Comparison of ENCODE assay signal across 26 cellular contexts in the genomic region with DNA sequence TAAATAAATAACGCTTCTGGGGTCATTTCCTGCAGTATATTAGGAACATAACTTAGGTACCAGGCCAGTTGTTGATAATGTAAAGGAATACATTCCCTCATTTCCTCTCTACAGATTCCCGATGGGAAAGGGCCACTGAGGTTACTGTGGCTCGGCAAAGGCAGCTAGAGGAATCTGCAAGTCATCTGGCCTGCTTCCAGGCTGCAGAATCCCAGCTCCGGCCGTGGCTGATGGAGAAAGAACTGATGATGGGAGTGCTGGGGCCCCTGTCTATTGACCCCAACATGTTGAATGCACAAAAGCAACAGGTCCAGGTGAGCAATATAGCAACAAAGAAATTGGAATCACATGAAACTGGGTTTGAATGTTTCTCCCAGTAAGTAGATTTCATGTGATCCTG.
DNase-seq lines count a peak whose midpoint lies in the region; ATAC-seq, FAIRE-seq and TF ChIP-seq lines count a peak whose summit lies in the region.
"Had no signal": no experiment of that assay in that cellular context is flagged by ENCODE, and none has a peak within 500 bp of the region (broad histone marks: within the 10 kb centered on the region; RNA-seq: fewer than 3 reads in every experiment).

No MANE protein-coding gene starts in this region.

- no peak overlapping the region for H2AFZ ChIP-seq in astrocyte (ENCODE audit: low read depth, low read length)

- H3K36me3 Mint-ChIP-seq in astrocyte (ENCODE audit: low read depth, unreplicated experiment) = peaks cover 29% of the 10 kb centered on the region
- H3K36me3 Mint-ChIP-seq in endodermal cell (ENCODE audit: low read depth) = peaks cover 54% of the 10 kb centered on the region
- peaks cover 29% of the 10 kb centered on the region for H3K36me3 Mint-ChIP-seq in activated naive CD8-positive, alpha-beta T cell treated with anti-CD3 and anti-CD28 coated beads, Interleukin-2, amount 50 U/mL, for 24 hours (ENCODE audit: low read depth)
- peaks cover 39% of the 10 kb centered on the region for H3K36me3 Mint-ChIP-seq in activated CD4-positive, alpha-beta T cell treated with anti-CD3 and anti-CD28 coated beads for 36 hours (ENCODE audit: low read depth)

- H3K9me3 ChIP-seq in astrocyte (ENCODE audit: insufficient read depth, low read depth, low read length) (no peaks in the 10 kb centered on the region), endodermal cell (ENCODE audit: control insufficient read depth, low read length) (no peaks in the 10 kb centered on the region)
- H3K9me3 ChIP-seq: SJCRH30, suprapubic skin had no signal

- peaks cover 18% of the 10 kb centered on the region for H3K4me1 Mint-ChIP-seq in astrocyte (ENCODE audit: low read depth, unreplicated experiment)
- peaks cover 11% of the 10 kb centered on the region for H3K4me1 Mint-ChIP-seq in endodermal cell
- H3K4me1 Mint-ChIP-seq in activated naive CD8-positive, alpha-beta T cell treated with anti-CD3 and anti-CD28 coated beads, Interleukin-2, amount 50 U/mL, for 24 hours = no peaks in the 10 kb centered on the region
- no peaks in the 10 kb centered on the region for H3K4me1 Mint-ChIP-seq in activated CD4-positive, alpha-beta T cell treated with anti-CD3 and anti-CD28 coated beads for 36 hours

- H3K9me3 Mint-ChIP-seq in astrocyte (ENCODE audit: unreplicated experiment) (no peaks in the 10 kb centered on the region), endodermal cell (no peaks in the 10 kb centered on the region)
- H3K9me3 Mint-ChIP-seq in activated naive CD8-positive, alpha-beta T cell treated with anti-CD3 and anti-CD28 coated beads, Interleukin-2, amount 50 U/mL, for 24 hours = no peaks in the 10 kb centered on the region
- no peaks in the 10 kb centered on the region for H3K9me3 Mint-ChIP-seq in activated CD4-positive, alpha-beta T cell treated with anti-CD3 and anti-CD28 coated beads for 36 hours (ENCODE audit: low read depth)
- H3K9me3 Mint-ChIP-seq: activated T-cell treated with anti-CD3 and anti-CD28 coated beads, Interleukin-2, amount 50 U/mL, for 4 hours; natural killer cell had no signal

- TF ChIP-seq CTCF in astrocyte (IDR thresholded peaks at IDR 0.05; ENCODE audit: insufficient read depth, low read depth, low read length) = no peak
- no peak for TF ChIP-seq CTCF in endodermal cell (conservative IDR thresholded peaks at IDR 0.05)

- H3K27ac ChIP-seq in astrocyte (ENCODE audit: low read depth, low read length) (peak overlapping the region; percentile 5), endodermal cell (ENCODE audit: low read depth, low read length) (no peak overlapping the region), rectal smooth muscle tissue (ENCODE audit: low read depth, low read length) (peak overlapping the region; percentile 51)
- H3K27ac ChIP-seq: C4-2B, foreskin keratinocyte, SJCRH30, suprapubic skin had no signal

- POLR2A ChIA-PET in activated CD4-positive, alpha-beta T cell treated with anti-CD3 and anti-CD28 coated beads for 36 hours (lab: Charles Lee) = interaction anchor here (0.6 kb wide), 1 partner anchor 237 kb away, joined by 5 read pairs; no protein-coding TSS in a partner anchor

- intact Hi-C loops in left ventricle myocardium superior (cut with micrococcal nuclease) = no loop called here
- intact Hi-C loops in activated CD4-positive, alpha-beta T cell treated with anti-CD3 and anti-CD28 coated beads for 36 hours (cut with DNase I, micrococcal nuclease) = no loop called here

- DNase-seq in astrocyte (ENCODE audit: low read depth) = peak; percentile 58
- no peak for DNase-seq in endodermal cell
- DNase-seq in left ventricle myocardium superior = peak; percentile 58
- DNase-seq in activated naive CD8-positive, alpha-beta T cell treated with anti-CD3 and anti-CD28 coated beads, Interleukin-2, amount 50 U/mL, for 24 hours = no peak
- DNase-seq in activated CD4-positive, alpha-beta T cell treated with anti-CD3 and anti-CD28 coated beads for 36 hours = no peak
- DNase-seq in RPMI8226 = no peak
- DNase-seq: activated CD4-positive, CD25-positive, alpha-beta regulatory T cell treated with anti-CD3 and anti-CD28 coated beads, Interleukin-2, amount 50 U/mL, for 72 hours; activated naive CD4-positive, alpha-beta T cell treated with anti-CD3 and anti-CD28 coated beads, Interleukin-2, amount 50 U/mL, for 16 hours; activated T-cell treated with anti-CD3 and anti-CD28 coated beads, Interleukin-2, amount 50 U/mL, for 4 hours; EL; foreskin keratinocyte; GOT3; kidney; mammary epithelial cell; natural killer cell; NCI-H1092 treated with DMSO at 0.1 percent for 48 hours; NCI-H2029 treated with DMSO at 0.1 percent for 48 hours; NK-92 treated with Interleukin-12 subunit alpha and Interleukin-12 subunit beta, amount 100 ng/mL, for 24 hours; SJCRH30; T-helper 1 cell had no signal

- CTCF ChIA-PET in activated CD4-positive, alpha-beta T cell treated with anti-CD3 and anti-CD28 coated beads for 36 hours (lab: Charles Lee) = interaction anchor here (0.6 kb wide), 1 partner anchor 246 kb away, joined by 3 read pairs; no protein-coding TSS in a partner anchor

- H3K4me3 ChIP-seq in astrocyte (ENCODE audit: insufficient read depth, low read depth, low read length) (no peak overlapping the region), endodermal cell (ENCODE audit: low read length) (no peak overlapping the region), rectal smooth muscle tissue (ENCODE audit: low read length) (no peak overlapping the region)
- H3K4me3 ChIP-seq: SJCRH30, suprapubic skin had no signal

- H3K4me3 Mint-ChIP-seq in astrocyte (ENCODE audit: unreplicated experiment) (no peak overlapping the region), endodermal cell (no peak overlapping the region)
- H3K4me3 Mint-ChIP-seq in activated naive CD8-positive, alpha-beta T cell treated with anti-CD3 and anti-CD28 coated beads, Interleukin-2, amount 50 U/mL, for 24 hours = no peak overlapping the region
- no peak overlapping the region for H3K4me3 Mint-ChIP-seq in activated CD4-positive, alpha-beta T cell treated with anti-CD3 and anti-CD28 coated beads for 36 hours
- H3K4me3 Mint-ChIP-seq: activated T-cell treated with anti-CD3 and anti-CD28 coated beads, Interleukin-2, amount 50 U/mL, for 4 hours; natural killer cell had no signal

- H3K4me2 ChIP-seq in astrocyte (ENCODE audit: low read length) = peak overlapping the region; percentile 9

- H3K9ac ChIP-seq in astrocyte (ENCODE audit: low read length) (no peak overlapping the region), endodermal cell (ENCODE audit: extremely low read depth, low read length, poor library complexity, severe bottlenecking) (no peak overlapping the region), rectal smooth muscle tissue (ENCODE audit: low read length) (no peak overlapping the region)

- H3K4me1 ChIP-seq in astrocyte (ENCODE audit: insufficient read depth, low read length) (peaks cover 8% of the 10 kb centered on the region), endodermal cell (ENCODE audit: control insufficient read depth, insufficient read depth, low read length) (peaks cover 5% of the 10 kb centered on the region), rectal smooth muscle tissue (ENCODE audit: control insufficient read depth, insufficient read depth, low read length) (peaks cover 9% of the 10 kb centered on the region)
- H3K4me1 ChIP-seq: SJCRH30 had no signal

- H3K36me3 ChIP-seq in astrocyte (ENCODE audit: insufficient read depth, low read length) = peaks cover 49% of the 10 kb centered on the region
- peaks cover 39% of the 10 kb centered on the region for H3K36me3 ChIP-seq in endodermal cell (ENCODE audit: control insufficient read depth, insufficient read depth, low read length)
- H3K36me3 ChIP-seq in rectal smooth muscle tissue (ENCODE audit: control insufficient read depth, insufficient read depth, low read length) = peaks cover 23% of the 10 kb centered on the region

- 93 to 100% methylated on average over 5 of the region's 5 CpGs for WGBS in endodermal cell (ENCODE audit: insufficient coverage in 1 of 2, insufficient read length in 1 of 2), 2 experiments

- peaks cover 8% of the 10 kb centered on the region for H3K79me2 ChIP-seq in astrocyte (ENCODE audit: insufficient read depth, low read length)

- ATAC-seq in left ventricle myocardium superior (peak; percentile 20), HG03460 (IDR thresholded peaks at IDR 0.05; ENCODE audit: unreplicated experiment) (no peak)
- ATAC-seq in activated naive CD8-positive, alpha-beta T cell treated with anti-CD3 and anti-CD28 coated beads, Interleukin-2, amount 50 U/mL, for 24 hours = no peak
- no peak for ATAC-seq in activated CD4-positive, alpha-beta T cell treated with anti-CD3 and anti-CD28 coated beads for 36 hours
- ATAC-seq: activated T-cell treated with anti-CD3 and anti-CD28 coated beads, Interleukin-2, amount 50 U/mL, for 4 hours; foreskin keratinocyte; natural killer cell had no signal

- no peak for FAIRE-seq in astrocyte (lab: Jason Lieb, UNC)
- FAIRE-seq: colon, kidney, TTC549 had no signal

- H3K27ac Mint-ChIP-seq in astrocyte (ENCODE audit: unreplicated experiment) (no peak overlapping the region), endodermal cell (peak overlapping the region; percentile 32)
- H3K27ac Mint-ChIP-seq in activated naive CD8-positive, alpha-beta T cell treated with anti-CD3 and anti-CD28 coated beads, Interleukin-2, amount 50 U/mL, for 24 hours = no peak overlapping the region
- H3K27ac Mint-ChIP-seq in activated CD4-positive, alpha-beta T cell treated with anti-CD3 and anti-CD28 coated beads for 36 hours = no peak overlapping the region
- H3K27ac Mint-ChIP-seq: natural killer cell had no signal

- H3K27me3 Mint-ChIP-seq in astrocyte (ENCODE audit: low read depth, unreplicated experiment) (no peaks in the 10 kb centered on the region), endodermal cell (ENCODE audit: insufficient read depth) (no peaks in the 10 kb centered on the region)
- no peaks in the 10 kb centered on the region for H3K27me3 Mint-ChIP-seq in activated naive CD8-positive, alpha-beta T cell treated with anti-CD3 and anti-CD28 coated beads, Interleukin-2, amount 50 U/mL, for 24 hours
- no peaks in the 10 kb centered on the region for H3K27me3 Mint-ChIP-seq in activated CD4-positive, alpha-beta T cell treated with anti-CD3 and anti-CD28 coated beads for 36 hours

- H4K20me1 ChIP-seq in astrocyte (ENCODE audit: insufficient read depth, low read length) = peaks cover 5% of the 10 kb centered on the region

- no peaks in the 10 kb centered on the region for H3K27me3 ChIP-seq in astrocyte (ENCODE audit: insufficient read depth, low read length)
- H3K27me3 ChIP-seq in endodermal cell (ENCODE audit: control insufficient read depth, insufficient read depth, low read length, poor library complexity, severe bottlenecking) = no peaks in the 10 kb centered on the region
- no peaks in the 10 kb centered on the region for H3K27me3 ChIP-seq in rectal smooth muscle tissue (ENCODE audit: control insufficient read depth, insufficient read depth, low read length)
- H3K27me3 ChIP-seq: foreskin keratinocyte, SJCRH30, suprapubic skin had no signal

Comparison
In these comparisons a context has a peak if more than half of its experiments do, and no peak if none do; other contexts are left out.
1. DNase-seq: peak in astrocyte (single experiment) and left ventricle myocardium superior (single experiment); none in endodermal cell (single experiment), activated naive CD8-positive, alpha-beta T cell treated with anti-CD3 and anti-CD28 coated beads, Interleukin-2, amount 50 U/mL, for 24 hours (single experiment), activated CD4-positive, alpha-beta T cell treated with anti-CD3 and anti-CD28 coated beads for 36 hours (single experiment) and RPMI8226 (single experiment).